1 cellular context compared by ENCODE assay signal in genomic region chr9:114504341-114505186, GRCh38.
A peak's percentile ranks its signal among the peaks of the same experiment; 100 is the strongest.
TF ChIP-seq lines count a peak whose summit lies in the region.

No MANE protein-coding gene starts in this region.

TF ChIP-seq in K562, 482 proteins besides CTCF, POLR2A, EP300 and RAD21 (continued from another document and continues in another):
- TF ChIP-seq PHF20 (IDR thresholded peaks at IDR 0.05; ENCODE audit: partially characterized antibody), result no peak
- TF ChIP-seq CLOCK (CRISPR knock-in tag; IDR thresholded peaks at IDR 0.05; ENCODE audit: borderline replicate concordance), result no peak
- TF ChIP-seq ZNF224 (CRISPR knock-in tag; IDR thresholded peaks at IDR 0.05), result peak; percentile 91
- TF ChIP-seq ZC3H4 (CRISPR knock-in tag; IDR thresholded peaks at IDR 0.05; ENCODE audit: borderline replicate concordance), result peak; percentile 79; the same call in 1 of the 2 replicates
- no peak for TF ChIP-seq TSC22D4 (tag; IDR thresholded peaks at IDR 0.05)
- TF ChIP-seq MXI1 (IDR thresholded peaks at IDR 0.05; ENCODE audit: low read depth, low read length), result no peak
- peak; percentile 97 for TF ChIP-seq L3MBTL2 (IDR thresholded peaks at IDR 0.05)
- no peak for TF ChIP-seq SNRNP70 (optimal IDR thresholded peaks at IDR 0.05; ENCODE audit: low read depth, low read length)
- TF ChIP-seq TCF7L2 (IDR thresholded peaks at IDR 0.05; ENCODE audit: low read depth, low read length), result no peak
- no peak for TF ChIP-seq STAT6 (CRISPR knock-in tag; IDR thresholded peaks at IDR 0.05)
- TF ChIP-seq TBP (optimal IDR thresholded peaks at IDR 0.05; ENCODE audit: low read depth, low read length), result peak; percentile 34
- no peak for TF ChIP-seq FOXA1 (IDR thresholded peaks at IDR 0.05; ENCODE audit: borderline replicate concordance)
- TF ChIP-seq FOXA3 (CRISPR knock-in tag; conservative IDR thresholded peaks at IDR 0.05 in 1 of 2, IDR thresholded peaks at IDR 0.05 in 1 of 2), result peak in 1 of 2 experiments; percentile 58; a peak in 1 of 4 replicates
- no peak for TF ChIP-seq FOS (IDR thresholded peaks at IDR 0.05; ENCODE audit: extremely low read depth, insufficient read length)
- TF ChIP-seq SMAD1 (IDR thresholded peaks at IDR 0.05; ENCODE audit: low read depth, low read length, partially characterized antibody), result no peak
- TF ChIP-seq GTF2F1 (IDR thresholded peaks at IDR 0.05; ENCODE audit: low read depth, low read length), result no peak
- no peak for TF ChIP-seq PKNOX1 (IDR thresholded peaks at IDR 0.05)
- no peak for TF ChIP-seq PYGO2 (tag; IDR thresholded peaks at IDR 0.05)
- no peak for TF ChIP-seq ARID2 (IDR thresholded peaks at IDR 0.05)
- no peak for TF ChIP-seq TAF9B (IDR thresholded peaks at IDR 0.05; ENCODE audit: partially characterized antibody)
- TF ChIP-seq ZNF274 (IDR thresholded peaks at IDR 0.05; ENCODE audit: borderline replicate concordance, low read depth, low read length), result no peak
- peak; percentile 67 for TF ChIP-seq FIP1L1 (IDR thresholded peaks at IDR 0.05; ENCODE audit: low read depth, low read length, poor library complexity, severe bottlenecking)
- TF ChIP-seq PURB (CRISPR knock-in tag; IDR thresholded peaks at IDR 0.05; ENCODE audit: low read depth), result no peak
- TF ChIP-seq SNIP1 (IDR thresholded peaks at IDR 0.05; ENCODE audit: low read depth), result no peak
- TF ChIP-seq ZNF511 (CRISPR knock-in tag; IDR thresholded peaks at IDR 0.05), result peak; percentile 98
- no peak for TF ChIP-seq HIVEP1 (CRISPR knock-in tag; IDR thresholded peaks at IDR 0.05)
- no peak for TF ChIP-seq SAP30 (IDR thresholded peaks at IDR 0.05; ENCODE audit: borderline replicate concordance, insufficient read depth, low read depth, low read length, poor library complexity, severe bottlenecking)
- no peak for TF ChIP-seq MIER1 (IDR thresholded peaks at IDR 0.05; ENCODE audit: low read depth)
- no peak for TF ChIP-seq TBL1XR1 (IDR thresholded peaks at IDR 0.05; ENCODE audit: low read length in 2 of 2)
- TF ChIP-seq ARHGAP35 (IDR thresholded peaks at IDR 0.05; ENCODE audit: partially characterized antibody), result no peak
- TF ChIP-seq RNF219 (CRISPR knock-in tag; IDR thresholded peaks at IDR 0.05), result no peak
- no peak for TF ChIP-seq SETDB1 (IDR thresholded peaks at IDR 0.05; ENCODE audit: low read length)
- TF ChIP-seq SRF (CRISPR knock-in tag; IDR thresholded peaks at IDR 0.05), result peak in 1 of 2 experiments; percentile 62; a peak in 1 of 4 replicates
- TF ChIP-seq BRD4 (IDR thresholded peaks at IDR 0.05), result no peak
- TF ChIP-seq KLF16 (IDR thresholded peaks at IDR 0.05), result no peak
- peak; percentile 16; the same call in 1 of the 2 replicates for TF ChIP-seq EP400 (IDR thresholded peaks at IDR 0.05)
- no peak for TF ChIP-seq ZNF324 (CRISPR knock-in tag; IDR thresholded peaks at IDR 0.05)
- TF ChIP-seq ZBTB9 (CRISPR knock-in tag; IDR thresholded peaks at IDR 0.05), result no peak
- TF ChIP-seq KLF1 (tag; IDR thresholded peaks at IDR 0.05), result no peak
- TF ChIP-seq HNRNPUL1 (IDR thresholded peaks at IDR 0.05; ENCODE audit: low read length), result no peak
- peak; percentile 83 for TF ChIP-seq E2F4 (CRISPR knock-in tag; IDR thresholded peaks at IDR 0.05; ENCODE audit: low read depth)
- peak; percentile 99 for TF ChIP-seq ZNF282 (CRISPR knock-in tag; IDR thresholded peaks at IDR 0.05)
- no peak for TF ChIP-seq BCL6 (CRISPR knock-in tag; IDR thresholded peaks at IDR 0.05)
- TF ChIP-seq UBTF (IDR thresholded peaks at IDR 0.05; ENCODE audit: borderline replicate concordance in 1 of 2, low read depth in 2 of 2, low read length in 2 of 2), result peak; percentile 44 to 65; a peak in 2 of 4 replicates
- TF ChIP-seq ATF3 (IDR thresholded peaks at IDR 0.05), result no peak
- TF ChIP-seq ATF3 (CRISPR knock-in tag; conservative IDR thresholded peaks at IDR 0.05), result no peak
- peak; percentile 44 for TF ChIP-seq U2AF1 (optimal IDR thresholded peaks at IDR 0.05; ENCODE audit: low read depth, low read length)
